16 cellular contexts compared by ENCODE assay signal in the genomic region with DNA sequence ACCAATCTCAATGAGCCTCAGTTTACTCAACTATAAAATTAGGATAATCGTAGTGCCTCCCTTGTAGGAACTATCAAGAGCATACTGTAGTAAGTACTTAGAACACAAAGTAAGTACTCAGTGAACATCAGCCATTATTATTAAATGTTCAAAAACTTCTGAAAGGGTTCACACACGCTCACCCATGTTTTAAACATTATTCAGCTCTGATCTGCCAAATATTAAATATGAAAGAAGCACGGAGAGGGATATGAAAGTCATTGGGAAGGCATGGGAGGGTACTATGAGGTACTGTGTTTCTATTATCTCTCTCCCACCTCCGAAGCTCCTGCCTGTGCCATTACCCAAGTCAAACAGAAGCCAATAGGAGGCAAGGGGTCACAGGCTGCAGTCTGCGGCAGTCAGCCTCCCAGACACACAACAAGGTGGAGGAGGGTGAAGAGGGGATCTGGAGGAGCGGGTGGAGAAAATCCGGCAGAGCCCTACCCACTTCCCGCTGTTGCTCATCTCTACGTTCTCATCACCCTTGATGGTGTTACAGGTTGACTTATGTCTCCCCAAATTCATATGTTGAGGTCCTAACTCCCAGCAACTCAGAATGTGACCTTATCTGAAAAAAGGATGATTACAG. TPM values are rescaled to one million over a fixed set of nuclear protein-coding genes. Genes with fewer than 3 reads are reported as not detected.
A peak's percentile ranks its signal among the peaks of the same experiment; 100 is the strongest.
DNase-seq lines count a peak whose midpoint lies in the region; ATAC-seq and TF ChIP-seq lines count a peak whose summit lies in the region.
"Had no signal": no experiment of that assay in that cellular context is flagged by ENCODE, and none has a peak within 500 bp of the region (broad histone marks: within the 10 kb centered on the region; RNA-seq: fewer than 3 reads in every experiment).

No MANE protein-coding gene starts in this region.

- H3K27ac ChIP-seq in 22Rv1 (no peak overlapping the region), SJCRH30 (peak overlapping the region; percentile 61)
- H3K27ac ChIP-seq in CD8-positive, alpha-beta memory T cell (ENCODE audit: low read depth, low read length), result no peak overlapping the region

- no peaks in the 10 kb centered on the region for H3K9me3 ChIP-seq in CD8-positive, alpha-beta memory T cell (ENCODE audit: low read length)
- H3K9me3 ChIP-seq in SJCRH30 (replicated peaks), result no peaks in the 10 kb centered on the region
- H3K9me3 ChIP-seq: neutrophil, upper lobe of right lung had no signal

- peaks cover 5% of the 10 kb centered on the region for H3K27me3 ChIP-seq in CD8-positive, alpha-beta memory T cell (ENCODE audit: insufficient read depth, low read length, poor library complexity, severe bottlenecking)
- no peaks in the 10 kb centered on the region for H3K27me3 ChIP-seq in SJCRH30
- H3K27me3 ChIP-seq: upper lobe of right lung had no signal

- peak overlapping the region in 5 of 7 donors; percentile 71 to 87 (median 81) for H3K4me3 Mint-ChIP-seq in CD8-positive, alpha-beta memory T cell
- peak overlapping the region; percentile 74 to 79 (median 76) for H3K4me3 Mint-ChIP-seq in nephron

- peaks cover 4 to 13% of the 10 kb centered on the region in 2 donors for H3K27me3 Mint-ChIP-seq in CD8-positive, alpha-beta memory T cell
- H3K27me3 Mint-ChIP-seq in nephron (ENCODE audit: low read depth), result no peaks in the 10 kb centered on the region

- peak; percentile 54 for TF ChIP-seq CTCF in 22Rv1 (IDR thresholded peaks at IDR 0.05)
- no peak for TF ChIP-seq CTCF in nephron (IDR thresholded peaks at IDR 0.05; ENCODE audit: unreplicated experiment in 3 of 3)
- no peak for TF ChIP-seq CTCF in lower leg skin (IDR thresholded peaks at IDR 0.05)

- WGBS in lower leg skin, 2 donors, result 81 to 82% methylated on average over 9 of the region's 9 CpGs

- no peak for ATAC-seq in GM18520 (IDR thresholded peaks at IDR 0.05; ENCODE audit: unreplicated experiment)

- intact Hi-C loops in lower leg skin (cut with DNase I; ENCODE audit: low total_unique reads), result loop anchor here (5.0 kb wide), 2 partner anchors 116 to 141 kb away; no protein-coding TSS in a partner anchor

- H3K36me3 ChIP-seq in CD8-positive, alpha-beta memory T cell (ENCODE audit: insufficient read depth, low read length), result no peaks in the 10 kb centered on the region
- no peaks in the 10 kb centered on the region for H3K36me3 ChIP-seq in SJCRH30
- H3K36me3 ChIP-seq: neutrophil, upper lobe of right lung had no signal

- no peak overlapping the region for H3K4me3 ChIP-seq in CD8-positive, alpha-beta memory T cell (ENCODE audit: low read length)
- H3K4me3 ChIP-seq in SJCRH30 (peak overlapping the region; percentile 76), lower leg skin (ENCODE audit: low read depth, poor library complexity, severe bottlenecking) (no peak overlapping the region)

- peaks cover 0 to 1% (median 0%) of the 10 kb centered on the region in 3 donors for H3K36me3 Mint-ChIP-seq in CD8-positive, alpha-beta memory T cell
- no peaks in the 10 kb centered on the region for H3K36me3 Mint-ChIP-seq in nephron (ENCODE audit: low read depth)

- POLR2A ChIA-PET in CD8-positive, alpha-beta memory T cell (lab: Charles Lee), result no interaction called here

- H3K4me1 Mint-ChIP-seq in CD8-positive, alpha-beta memory T cell, result peaks cover 22 to 31% (median 23%) of the 10 kb centered on the region in 3 donors
- H3K4me1 Mint-ChIP-seq in nephron, result peaks cover 57% of the 10 kb centered on the region

- CTCF ChIA-PET in CD8-positive, alpha-beta memory T cell (lab: Charles Lee), result no interaction called here

- DNase-seq in CD8-positive, alpha-beta memory T cell, result no peak
- DNase-seq in SJCRH30 (peak; percentile 34 to 59), NCI-H446 treated with DMSO at 0.1 percent for 48 hours (lab: John Stamatoyannopoulos, UW) (no peak), lower leg skin (ENCODE audit: low spot score in 2 of 2) (no peak)
- no peak for DNase-seq in activated CD8-positive, alpha-beta memory T cell treated with anti-CD3 and anti-CD28 coated beads, Interleukin-2, amount 50 U/mL, for 4 hours
- DNase-seq: activated CD4-positive, alpha-beta T cell treated with anti-CD3 and anti-CD28 coated beads, Interleukin-2, amount 50 U/mL, for 4 hours; central memory CD4-positive, alpha-beta T cell; NCI-H1048; NCI-H2107; stimulated activated naive CD4-positive, alpha-beta T cell had no signal

- no peak for TF ChIP-seq POLR2A in lower leg skin (IDR thresholded peaks at IDR 0.05)

- no peaks in the 10 kb centered on the region for H3K9me3 Mint-ChIP-seq in CD8-positive, alpha-beta memory T cell
- no peaks in the 10 kb centered on the region for H3K9me3 Mint-ChIP-seq in nephron
- H3K9me3 Mint-ChIP-seq: activated T-cell treated with anti-CD3 and anti-CD28 coated beads, Interleukin-2, amount 50 U/mL, for 24 hours had no signal

- peaks cover 26% of the 10 kb centered on the region for H3K4me1 ChIP-seq in CD8-positive, alpha-beta memory T cell (ENCODE audit: insufficient read depth, low read length)
- peaks cover 19% of the 10 kb centered on the region for H3K4me1 ChIP-seq in SJCRH30

- H3K27ac Mint-ChIP-seq in CD8-positive, alpha-beta memory T cell, result peak overlapping the region in 1 of 8 donors; percentile 37
- H3K27ac Mint-ChIP-seq in nephron, result peak overlapping the region; percentile 81 to 86 (median 81)
- H3K27ac Mint-ChIP-seq: activated T-cell treated with anti-CD3 and anti-CD28 coated beads, Interleukin-2, amount 50 U/mL, for 24 hours had no signal

RNA-seq across cellular contexts. Expression of gene TBC1D8, which starts 2.0 kb away (rescaled TPM):
- under 1 TPM; 0.55 to 0.89 TPM for total RNA-seq in CD8-positive, alpha-beta memory T cell
- polyA plus RNA-seq in CD8-positive, alpha-beta memory T cell, result 0.69 TPM
- 8.8 TPM in 2 replicates for total RNA-seq in SJCRH30 (2014; rRNA removed; shearing (Covaris generic))
- 100 to 1,000 TPM in 1 of 4 donors, 10 to 100 TPM in 3; 29.4 to 102 (median 46.1) TPM for total RNA-seq in lower leg skin

Comparison
In these comparisons a context has a peak if more than half of its experiments do, and no peak if none do; other contexts are left out.
1. DNase-seq: peak in SJCRH30 (2 of 2); none in CD8-positive, alpha-beta memory T cell (0 of 5), NCI-H446 treated with DMSO at 0.1 percent for 48 hours (single experiment), lower leg skin (0 of 2) and activated CD8-positive, alpha-beta memory T cell treated with anti-CD3 and anti-CD28 coated beads, Interleukin-2, amount 50 U/mL, for 4 hours (single experiment).